ENCODE assay signal across 31 cellular contexts in the genomic region with DNA sequence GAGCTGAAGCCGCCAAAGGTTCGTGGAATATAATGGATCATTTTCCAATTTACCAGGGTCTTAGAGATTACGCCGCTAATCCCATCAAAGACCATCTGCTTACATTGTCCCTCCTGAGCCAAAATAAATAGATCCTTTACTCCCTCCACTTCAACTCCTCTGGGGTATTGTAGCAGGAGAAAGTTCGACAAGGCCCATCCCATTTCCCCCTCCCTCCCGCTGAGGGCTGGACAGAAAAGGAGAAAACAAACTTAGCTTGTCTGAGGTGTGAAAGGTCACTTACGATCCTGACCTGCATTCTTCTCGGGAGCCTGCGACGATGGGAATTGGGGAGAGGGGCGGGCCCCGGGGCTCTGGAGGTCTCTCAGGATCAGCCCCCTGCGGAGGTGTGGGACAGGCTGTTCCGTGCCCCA.
A peak's percentile ranks its signal among the peaks of the same experiment; 100 is the strongest.
DNase-seq lines count a peak whose midpoint lies in the region; ATAC-seq and TF ChIP-seq lines count a peak whose summit lies in the region.
"Had no signal": no experiment of that assay in that cellular context is flagged by ENCODE, and none has a peak within 500 bp of the region (broad histone marks: within the 10 kb centered on the region; RNA-seq: fewer than 3 reads in every experiment).

No MANE protein-coding gene starts in this region.

- H3K4me3 Mint-ChIP-seq in H9 = peak overlapping the region; percentile 4 to 77; a peak in 3 of 5 replicates
- H3K4me3 Mint-ChIP-seq in stimulated activated naive CD8-positive, alpha-beta T cell treated with anti-CD3 and anti-CD28 coated beads, Interleukin-15, amount 100 ng/mL, for 72 hours = no peak overlapping the region
- H3K4me3 Mint-ChIP-seq: activated CD4-positive, alpha-beta T cell treated with anti-CD3 and anti-CD28 coated beads, Interleukin-2, amount 10 ng/mL, durations not matched to agents 24 days and 14 days; activated naive CD4-positive, alpha-beta T cell treated with anti-CD3 and anti-CD28 coated beads, Interleukin-2, amount 50 U/mL, for 24 hours; CD8-positive, alpha-beta T cell; memory B cell had no signal

- H3K27me3 Mint-ChIP-seq in H9 (ENCODE audit: low read depth) = peaks cover 97% of the 10 kb centered on the region
- H3K27me3 Mint-ChIP-seq in stimulated activated naive CD8-positive, alpha-beta T cell treated with anti-CD3 and anti-CD28 coated beads, Interleukin-15, amount 100 ng/mL, for 72 hours = peaks cover 90% of the 10 kb centered on the region

- peaks cover 89 to 100% (median 99%) of the 10 kb centered on the region in 11 experiments for H3K27me3 ChIP-seq in BLaER1 treated with 17β-estradiol and CSF1 and Interleukin-3, amounts not matched to agents 10 nM and 100 nM
- H3K27me3 ChIP-seq in H9 (ENCODE audit: insufficient read depth, low read length) (peaks cover 84% of the 10 kb centered on the region), iPS-18a (ENCODE audit: control insufficient read depth, insufficient read depth, low read length) (peaks cover 100% of the 10 kb centered on the region)

- no peak overlapping the region for H3K56ac ChIP-seq in H9 (ENCODE audit: insufficient read length, low read depth, low read length)

- peaks cover 31 to 48% of the 10 kb centered on the region in 2 experiments for H3K4me1 Mint-ChIP-seq in H9
- peaks cover 63% of the 10 kb centered on the region for H3K4me1 Mint-ChIP-seq in stimulated activated naive CD8-positive, alpha-beta T cell treated with anti-CD3 and anti-CD28 coated beads, Interleukin-15, amount 100 ng/mL, for 72 hours

- no peak overlapping the region for H4K5ac ChIP-seq in H9 (ENCODE audit: insufficient read length, low read depth, low read length)

- H3K36me3 Mint-ChIP-seq in H9 (ENCODE audit: insufficient read depth in 1 of 3, low read depth in 3 of 3) = peaks cover 0 to 1% (median 0%) of the 10 kb centered on the region in 3 experiments; a peak in 1 of 7 replicates
- H3K36me3 Mint-ChIP-seq: activated naive CD4-positive, alpha-beta T cell treated with anti-CD3 and anti-CD28 coated beads, Interleukin-2, amount 50 U/mL, for 24 hours; CD8-positive, alpha-beta T cell had no signal

- WGBS in H9 (ENCODE audit: extremely low coverage, insufficient read length, low lambda C conversion rate) = no CpG with 5 or more reads among the region's 14 CpGs

- no peaks in the 10 kb centered on the region for H3K36me3 ChIP-seq in BLaER1 treated with 17β-estradiol and CSF1 and Interleukin-3, amounts not matched to agents 10 nM and 100 nM
- no peaks in the 10 kb centered on the region for H3K36me3 ChIP-seq in iPS-18a (ENCODE audit: control insufficient read depth, low read depth, low read length)
- H3K36me3 ChIP-seq: gastroesophageal sphincter, left lung, MG63, stomach, uterus had no signal

- ATAC-seq in stimulated activated naive CD8-positive, alpha-beta T cell treated with anti-CD3 and anti-CD28 coated beads, Interleukin-15, amount 100 ng/mL, for 72 hours = no peak
- no peak for ATAC-seq in left lobe of liver
- ATAC-seq: CD8-positive, alpha-beta T cell; gastroesophageal sphincter; left lung had no signal

- H4K8ac ChIP-seq in H9 (replicated peaks; ENCODE audit: insufficient read length, low read depth, low read length) = no peak overlapping the region

- H2BK15ac ChIP-seq in H9 (ENCODE audit: low read depth, low read length) = no peak overlapping the region

- no peak overlapping the region for H2AFZ ChIP-seq in H9 (ENCODE audit: low read length)
- H2AFZ ChIP-seq: parathyroid adenoma had no signal

- H4K20me1 ChIP-seq in BLaER1 treated with 17β-estradiol and CSF1 and Interleukin-3, amounts not matched to agents 10 nM and 100 nM = peaks cover 0 to 24% (median 7%) of the 10 kb centered on the region in 11 experiments; a peak in 9 of 22 replicates
- H4K20me1 ChIP-seq in H9 (ENCODE audit: control insufficient read depth, insufficient read depth, insufficient read length) = no peaks in the 10 kb centered on the region

- H3T11ph ChIP-seq in H9 (ENCODE audit: low read length) = no peak overlapping the region

- no peak overlapping the region for H3K4me3 ChIP-seq in BLaER1 treated with 17β-estradiol and CSF1 and Interleukin-3, amounts not matched to agents 10 nM and 100 nM
- peak overlapping the region; percentile 23 for H3K4me3 ChIP-seq in iPS-18a (ENCODE audit: low read length)
- H3K4me3 ChIP-seq: gastroesophageal sphincter, left lung, MG63, smooth muscle cell, stomach, uterus had no signal

- no peak for TF ChIP-seq CTCF in H9 (conservative IDR thresholded peaks at IDR 0.05)

- no peak overlapping the region for H2BK12ac ChIP-seq in H9 (ENCODE audit: insufficient read length, low read depth, low read length)

- peak overlapping the region in 1 of 3 experiments; percentile 81; a peak in 1 of 7 replicates for H3K27ac Mint-ChIP-seq in H9
- H3K27ac Mint-ChIP-seq in stimulated activated naive CD8-positive, alpha-beta T cell treated with anti-CD3 and anti-CD28 coated beads, Interleukin-15, amount 100 ng/mL, for 72 hours = no peak overlapping the region
- H3K27ac Mint-ChIP-seq: activated CD4-positive, alpha-beta T cell treated with anti-CD3 and anti-CD28 coated beads, Interleukin-2, amount 10 ng/mL, durations not matched to agents 24 days and 14 days; activated naive CD4-positive, alpha-beta T cell treated with anti-CD3 and anti-CD28 coated beads, Interleukin-2, amount 50 U/mL, for 24 hours; activated T-helper 2 cell treated with anti-CD3 and anti-CD28 coated beads, Interferon-gamma antibody, Interleukin-2, Interleukin-4, amounts not matched to agents 10 μg/mL and 5 μg/mL and 100 μg/mL, durations not matched to agents 14 hours and 24 hours and 36 hours; CD8-positive, alpha-beta T cell; memory B cell had no signal

- H3K18ac ChIP-seq in H9 (ENCODE audit: insufficient read length, low read depth, low read length) = no peak overlapping the region

- peaks cover 0 to 24% (median 11%) of the 10 kb centered on the region in 11 experiments; a peak in 14 of 22 replicates for H3K9me3 ChIP-seq in BLaER1 treated with 17β-estradiol and CSF1 and Interleukin-3, amounts not matched to agents 10 nM and 100 nM (replicated peaks in 1 of 11)
- H3K9me3 ChIP-seq in H9 (ENCODE audit: control insufficient read depth, low read depth, low read length) (no peaks in the 10 kb centered on the region), iPS-18a (ENCODE audit: control insufficient read depth, low read depth, low read length) (no peaks in the 10 kb centered on the region)
- H3K9me3 ChIP-seq: gastroesophageal sphincter, left lung, MG63, stomach, uterus had no signal

- no peak overlapping the region for H3K4ac ChIP-seq in H9 (ENCODE audit: low read depth, low read length)

- no peak overlapping the region for H2AK5ac ChIP-seq in H9 (ENCODE audit: insufficient read length, low read length)

- DNase-seq in H9 (peak; percentile 65), NCI-H82 (lab: John Stamatoyannopoulos, UW) (peak; percentile 99), DMS 273 (lab: John Stamatoyannopoulos, UW; ENCODE audit: unreplicated experiment) (no peak), left lobe of liver (ENCODE audit: low spot score) (no peak)
- DNase-seq in stimulated activated naive CD8-positive, alpha-beta T cell treated with anti-CD3 and anti-CD28 coated beads, Interleukin-15, amount 100 ng/mL, for 72 hours = no peak
- DNase-seq in stimulated activated CD4-positive, alpha-beta T cell treated with anti-CD3 and anti-CD28 coated beads, Interleukin-4, amount 100 ng/mL, for 1 hour = no peak
- DNase-seq: activated CD4-positive, alpha-beta T cell treated with anti-CD3 and anti-CD28 coated beads, Interleukin-2, amount 10 ng/mL, durations not matched to agents 24 days and 14 days; activated CD8-positive, alpha-beta memory T cell treated with anti-CD3 and anti-CD28 coated beads for 24 hours; activated T-cell treated with anti-CD3 and anti-CD28 coated beads for 4 hours; AML-193; amniotic stem cell; CD8-positive, alpha-beta T cell; HCEC 1CT; hippocampal formation; KBM-7; left lung; MG63; NCI-H1930; NCI-H2227 treated with DMSO at 0.1 percent for 48 hours; NCI-H748 treated with DMSO at 0.1 percent for 48 hours; stimulated activated CD8-positive, alpha-beta memory T cell treated with anti-CD3 and anti-CD28 coated beads, Interleukin-4, amount 100 ng/mL, for 48 hours; stomach; uterus had no signal

- H3K4me1 ChIP-seq in BLaER1 treated with 17β-estradiol and CSF1 and Interleukin-3, amounts not matched to agents 10 nM and 100 nM = peaks cover 22 to 36% (median 30%) of the 10 kb centered on the region in 10 experiments
- no peaks in the 10 kb centered on the region; the same call in 1 of the 2 replicates for H3K4me1 ChIP-seq in H9 (ENCODE audit: insufficient read depth, low read length)
- H3K4me1 ChIP-seq in iPS-18a (ENCODE audit: control insufficient read depth, low read depth, low read length) = peaks cover 22% of the 10 kb centered on the region
- H3K4me1 ChIP-seq: parathyroid adenoma had no signal

- H2BK20ac ChIP-seq in H9 (ENCODE audit: low read depth, low read length, poor library complexity, severe bottlenecking) = no peak overlapping the region

- no peak overlapping the region for H3K27ac ChIP-seq in BLaER1 treated with 17β-estradiol and CSF1 and Interleukin-3, amounts not matched to agents 10 nM and 100 nM
- H3K27ac ChIP-seq in H9 (ENCODE audit: insufficient read length, low read depth, low read length) (no peak overlapping the region), iPS-18a (ENCODE audit: low read length) (no peak overlapping the region)
- H3K27ac ChIP-seq: gastroesophageal sphincter, left lung, parathyroid adenoma, stomach, uterus had no signal

- H3K23ac ChIP-seq in H9 (ENCODE audit: insufficient read length, low read depth, low read length) = no peak overlapping the region

- H3K23me2 ChIP-seq in H9 (ENCODE audit: insufficient read length, low read depth, low read length, poor library complexity, severe bottlenecking) = no peaks in the 10 kb centered on the region

- no peak overlapping the region for H3K14ac ChIP-seq in H9 (ENCODE audit: insufficient read depth, low read length)

- no peak overlapping the region for H2BK5ac ChIP-seq in H9 (ENCODE audit: insufficient read length, low read length)

- no peaks in the 10 kb centered on the region for H3K79me2 ChIP-seq in H9 (ENCODE audit: insufficient read depth, low read length)
- H3K79me2 ChIP-seq: parathyroid adenoma had no signal

- H3K9ac ChIP-seq in BLaER1 treated with 17β-estradiol and CSF1 and Interleukin-3, amounts not matched to agents 10 nM and 100 nM = no peak overlapping the region
- no peak overlapping the region for H3K9ac ChIP-seq in H9 (ENCODE audit: extremely low read depth, insufficient read length, low read length)
- no peak overlapping the region for H3K9ac ChIP-seq in iPS-18a (ENCODE audit: low read length)
- H3K9ac ChIP-seq: parathyroid adenoma had no signal

- H4K91ac ChIP-seq in H9 (ENCODE audit: insufficient read length, low read depth, low read length) = no peak overlapping the region

- H3K4me2 ChIP-seq in BLaER1 treated with 17β-estradiol and CSF1 and Interleukin-3, amounts not matched to agents 10 nM and 100 nM = peak overlapping the region; percentile 63 to 84 (median 78); a peak in 11 of 22 replicates
- peak overlapping the region; percentile 62 for H3K4me2 ChIP-seq in H9 (ENCODE audit: insufficient read depth, insufficient read length, low read length)
- H3K4me2 ChIP-seq: smooth muscle cell had no signal

- H2BK120ac ChIP-seq in H9 (ENCODE audit: low read depth, low read length, poor library complexity, severe bottlenecking) = no peak overlapping the region

- no peaks in the 10 kb centered on the region for H3K79me1 ChIP-seq in H9 (ENCODE audit: insufficient read depth, low read depth, low read length, poor library complexity, severe bottlenecking)

- H3K9me3 Mint-ChIP-seq in H9 = peaks cover 4 to 7% of the 10 kb centered on the region in 2 experiments; a peak in 4 of 5 replicates
- no peaks in the 10 kb centered on the region for H3K9me3 Mint-ChIP-seq in stimulated activated naive CD8-positive, alpha-beta T cell treated with anti-CD3 and anti-CD28 coated beads, Interleukin-15, amount 100 ng/mL, for 72 hours
- H3K9me3 Mint-ChIP-seq: activated CD4-positive, alpha-beta T cell treated with anti-CD3 and anti-CD28 coated beads, Interleukin-2, amount 10 ng/mL, durations not matched to agents 24 days and 14 days; activated naive CD4-positive, alpha-beta T cell treated with anti-CD3 and anti-CD28 coated beads, Interleukin-2, amount 50 U/mL, for 24 hours; activated T-helper 2 cell treated with anti-CD3 and anti-CD28 coated beads, Interferon-gamma antibody, Interleukin-2, Interleukin-4, amounts not matched to agents 10 μg/mL and 5 μg/mL and 100 μg/mL, durations not matched to agents 14 hours and 24 hours and 36 hours; CD8-positive, alpha-beta T cell had no signal

Comparison
In these comparisons a context has a peak if more than half of its experiments do, and no peak if none do; other contexts are left out.
1. DNase-seq: peak in H9 (single experiment) and NCI-H82 (single experiment); none in stimulated activated naive CD8-positive, alpha-beta T cell treated with anti-CD3 and anti-CD28 coated beads, Interleukin-15, amount 100 ng/mL, for 72 hours (0 of 2), DMS 273 (single experiment), stimulated activated CD4-positive, alpha-beta T cell treated with anti-CD3 and anti-CD28 coated beads, Interleukin-4, amount 100 ng/mL, for 1 hour (single experiment) and left lobe of liver (single experiment).
2. H3K4me3 Mint-ChIP-seq: peak in H9 (2 of 2); none in stimulated activated naive CD8-positive, alpha-beta T cell treated with anti-CD3 and anti-CD28 coated beads, Interleukin-15, amount 100 ng/mL, for 72 hours (0 of 2).